Comparison of ENCODE assay signal across 9 cellular contexts in the genomic region with DNA sequence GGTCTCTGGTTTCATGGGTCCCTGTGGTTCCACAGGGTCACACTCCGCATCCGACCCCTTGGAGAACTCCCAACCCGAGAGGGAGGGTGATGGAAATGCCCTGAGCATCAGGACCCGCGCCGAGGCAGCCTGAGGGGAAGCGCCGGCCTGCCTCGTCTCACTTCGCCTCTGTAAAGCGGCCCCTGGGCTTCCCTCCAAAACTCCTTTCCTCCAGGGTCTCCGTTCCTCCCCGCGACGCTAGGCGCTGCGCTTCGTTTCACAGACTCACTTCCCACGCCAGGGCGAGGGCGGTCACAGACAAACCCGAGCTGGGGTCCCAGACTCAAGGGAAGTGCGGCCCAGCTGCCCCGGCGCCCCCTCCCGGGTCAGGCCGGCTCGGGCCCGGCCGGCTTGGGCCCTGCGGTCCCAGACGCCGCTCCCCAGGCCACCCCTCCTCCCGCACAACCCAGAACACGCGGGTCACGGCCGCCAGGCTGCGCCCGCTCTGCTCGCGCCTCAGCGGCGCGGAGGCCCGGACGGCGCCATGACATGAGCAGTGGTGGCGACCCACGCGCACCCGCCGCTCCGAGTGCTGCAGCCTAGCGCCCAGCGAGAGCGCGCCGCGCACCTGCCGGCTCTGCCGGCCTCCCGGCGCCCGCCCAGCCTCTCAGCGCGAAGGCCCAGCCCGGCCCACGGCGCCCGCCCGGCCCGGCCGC. TPM values are rescaled to one million over a fixed set of nuclear protein-coding genes. Genes with fewer than 3 reads are reported as not detected.
DNase-seq lines count a peak whose midpoint lies in the region; ATAC-seq, FAIRE-seq and TF ChIP-seq lines count a peak whose summit lies in the region.
"Had no signal": no experiment of that assay in that cellular context is flagged by ENCODE, and none has a peak within 500 bp of the region (broad histone marks: within the 10 kb centered on the region; RNA-seq: fewer than 3 reads in every experiment).

No MANE protein-coding gene starts in this region.

- H3K27ac ChIP-seq in endothelial cell of umbilical vein (ENCODE audit: insufficient read depth, low read depth, low read length) = no peak overlapping the region

- no peaks in the 10 kb centered on the region for H4K20me1 ChIP-seq in endothelial cell of umbilical vein (replicated peaks; ENCODE audit: control insufficient read depth, extremely low read depth, insufficient read depth, low read length)

- H3K36me3 Mint-ChIP-seq in naive B cell = no peaks in the 10 kb centered on the region
- H3K36me3 Mint-ChIP-seq in stimulated activated naive CD8-positive, alpha-beta T cell treated with anti-CD3 and anti-CD28 coated beads, Interleukin-15, Interleukin-2, amounts not matched to agents 100 ng/mL and 50 ng/mL, for 24 hours (ENCODE audit: low read depth) = peaks cover 33% of the 10 kb centered on the region

- peaks cover 7 to 14% of the 10 kb centered on the region in 2 experiments for H3K27me3 ChIP-seq in endothelial cell of umbilical vein (ENCODE audit: control insufficient read depth in 2 of 2, insufficient read depth in 2 of 2, low read length in 2 of 2)

- H3K79me2 ChIP-seq in endothelial cell of umbilical vein (ENCODE audit: control insufficient read depth, insufficient read depth, low read length) = no peaks in the 10 kb centered on the region

- H3K9me3 Mint-ChIP-seq in naive B cell = no peaks in the 10 kb centered on the region
- no peaks in the 10 kb centered on the region for H3K9me3 Mint-ChIP-seq in stimulated activated naive CD8-positive, alpha-beta T cell treated with anti-CD3 and anti-CD28 coated beads, Interleukin-15, Interleukin-2, amounts not matched to agents 100 ng/mL and 50 ng/mL, for 24 hours

- peak overlapping the region; percentile 24 to 99 (median 92) for H3K27ac Mint-ChIP-seq in naive B cell
- peak overlapping the region; percentile 96 for H3K27ac Mint-ChIP-seq in stimulated activated naive CD8-positive, alpha-beta T cell treated with anti-CD3 and anti-CD28 coated beads, Interleukin-15, Interleukin-2, amounts not matched to agents 100 ng/mL and 50 ng/mL, for 24 hours

- no peak overlapping the region for H3K4me2 ChIP-seq in endothelial cell of umbilical vein (ENCODE audit: insufficient read depth, low read length)

- H3K9me1 ChIP-seq in endothelial cell of umbilical vein (replicated peaks; ENCODE audit: control insufficient read depth, extremely low read depth, insufficient read depth, low read length) = no peaks in the 10 kb centered on the region

- ATAC-seq in HG02571 (IDR thresholded peaks at IDR 0.05; ENCODE audit: unreplicated experiment) = peak; percentile 44
- ATAC-seq in naive B cell (ENCODE audit: low read depth in 2 of 2) = peak; percentile 71 to 75

- H3K9ac ChIP-seq in endothelial cell of umbilical vein (replicated peaks; ENCODE audit: extremely low read depth, insufficient read depth, low read length) = no peak overlapping the region

- no peak overlapping the region for H2AFZ ChIP-seq in endothelial cell of umbilical vein (ENCODE audit: low read depth, low read length)

- FAIRE-seq in GM12892 (lab: Jason Lieb, UNC) (peak; percentile 46), endothelial cell of umbilical vein (lab: Jason Lieb, UNC) (no peak)
- FAIRE-seq: TTC549 had no signal

- dilution Hi-C loops in endothelial cell of umbilical vein (cut with MboI; ENCODE audit: extremely low pct_ligation_motif_present, low sequenced_read_pairs) = no loop called here

- intact Hi-C loops in endothelial cell of umbilical vein (cut with micrococcal nuclease) = no loop called here

- H3K4me3 ChIP-seq in NB4 (ENCODE audit: low read depth, low read length) (peak overlapping the region; percentile 71), endothelial cell of umbilical vein (replicated peaks in 1 of 3; ENCODE audit: insufficient read depth in 1 of 3, low read depth in 1 of 3, low read length in 3 of 3) (no peak overlapping the region)

- TF ChIP-seq CTCF in NB4 (IDR thresholded peaks at IDR 0.05; ENCODE audit: low read depth, low read length) (no peak), endothelial cell of umbilical vein (IDR thresholded peaks at IDR 0.05; ENCODE audit: extremely low read depth in 1 of 2, insufficient read depth in 1 of 2, low read depth in 1 of 2, low read length in 2 of 2) (no peak)

- no peaks in the 10 kb centered on the region for H3K36me3 ChIP-seq in endothelial cell of umbilical vein (ENCODE audit: control insufficient read depth in 2 of 2, extremely low read depth in 1 of 2, insufficient read depth in 2 of 2, low read length in 2 of 2)

- BruUV-seq in endothelial cell of umbilical vein (replicated peaks; lab: Mats Ljungman, UMichigan) = no TSS peak

- peaks cover 38 to 63% (median 46%) of the 10 kb centered on the region in 3 donors for H3K4me1 Mint-ChIP-seq in naive B cell
- peaks cover 61% of the 10 kb centered on the region for H3K4me1 Mint-ChIP-seq in stimulated activated naive CD8-positive, alpha-beta T cell treated with anti-CD3 and anti-CD28 coated beads, Interleukin-15, Interleukin-2, amounts not matched to agents 100 ng/mL and 50 ng/mL, for 24 hours (ENCODE audit: low read depth)

- H3K9me3 ChIP-seq in endothelial cell of umbilical vein (replicated peaks; ENCODE audit: control insufficient read depth, insufficient read depth, low read length) = no peaks in the 10 kb centered on the region

- POLR2A ChIA-PET in endothelial cell of umbilical vein (lab: Charles Lee) = no interaction called here

- TF ChIP-seq POLR2A in GM12892 (IDR thresholded peaks at IDR 0.05; ENCODE audit: low read depth, low read length) (no peak), NB4 (IDR thresholded peaks at IDR 0.05; ENCODE audit: extremely low read depth, insufficient read length) (no peak), endothelial cell of umbilical vein (IDR thresholded peaks at IDR 0.05; ENCODE audit: low read depth, low read length) (no peak)

- H3K4me1 ChIP-seq in endothelial cell of umbilical vein (ENCODE audit: control insufficient read depth, extremely low read depth, insufficient read depth, low read length) = no peaks in the 10 kb centered on the region

- CTCF ChIA-PET in endothelial cell of umbilical vein (lab: Charles Lee) = interaction anchor here (0.6 kb wide), 1 partner anchor 227 kb away, joined by 5 read pairs; no protein-coding TSS in a partner anchor

- H3K4me3 Mint-ChIP-seq in naive B cell = peak overlapping the region; percentile 70 to 96 (median 90)
- H3K4me3 Mint-ChIP-seq in stimulated activated naive CD8-positive, alpha-beta T cell treated with anti-CD3 and anti-CD28 coated beads, Interleukin-15, Interleukin-2, amounts not matched to agents 100 ng/mL and 50 ng/mL, for 24 hours = peak overlapping the region; percentile 96

- DNase-seq in GM12892 (ENCODE audit: insufficient read length) (peak; percentile 53), NB4 (ENCODE audit: low read depth) (peak; percentile 62), endothelial cell of umbilical vein (ENCODE audit: low read depth, low spot score) (no peak), naive B cell (peak; percentile 72), NCI-H187 treated with DMSO at 0.1 percent for 48 hours (lab: John Stamatoyannopoulos, UW) (no peak)
- peak; percentile 65 for DNase-seq in activated CD8-positive, alpha-beta memory T cell treated with anti-CD3 and anti-CD28 coated beads, Interleukin-2, amount 50 U/mL, for 4 hours

- H3K27me3 Mint-ChIP-seq in naive B cell = no peaks in the 10 kb centered on the region
- no peaks in the 10 kb centered on the region for H3K27me3 Mint-ChIP-seq in stimulated activated naive CD8-positive, alpha-beta T cell treated with anti-CD3 and anti-CD28 coated beads, Interleukin-15, Interleukin-2, amounts not matched to agents 100 ng/mL and 50 ng/mL, for 24 hours

TF ChIP-seq in endothelial cell of umbilical vein, 7 proteins besides CTCF, POLR2A, EP300 and RAD21:
- TF ChIP-seq JUN (IDR thresholded peaks at IDR 0.05; ENCODE audit: borderline replicate concordance, insufficient read depth, insufficient read length, low read depth) (no peak), EZH2 (IDR thresholded peaks at IDR 0.05; ENCODE audit: borderline replicate concordance, low read depth, low read length, severe bottlenecking) (peak; percentile 80)
TF ChIP-seq in endothelial cell of umbilical vein: peak in this region for 1.

RNA-seq across cellular contexts. Expression of a gene that starts 0.6 kb away (rescaled TPM):
- 48.3 TPM for polyA plus RNA-seq in GM12892 (2012; ENCODE audit: missing spikeins)
- 0.84 and 1.4 TPM in 2 replicates for total RNA-seq in endothelial cell of umbilical vein
- 0.14 TPM in 2 replicates for polyA plus RNA-seq in endothelial cell of umbilical vein
- polyA plus RNA-seq in endothelial cell of umbilical vein (2011; cell fraction: cytosol; rRNA removed) = 0.11 and 0.13 TPM in 2 replicates
- polyA plus RNA-seq in endothelial cell of umbilical vein (2011; cell fraction: nucleus; rRNA removed) = 0.14 and 0.31 TPM in 2 replicates
- 0.70 and 0.89 TPM in 2 replicates for polyA plus RNA-seq in endothelial cell of umbilical vein (2012)
- 1.6 and 3.1 TPM in 2 replicates for polyA minus RNA-seq in endothelial cell of umbilical vein
- 38.9 TPM for polyA minus RNA-seq in endothelial cell of umbilical vein (2011; cell fraction: cytosol; rRNA and poly(A)+ RNA removed)
- polyA minus RNA-seq in endothelial cell of umbilical vein (2011; cell fraction: nucleus; rRNA and poly(A)+ RNA removed) = 0.10 and 0.19 TPM in 2 replicates
- polyA plus RNA-seq in naive B cell (ENCODE audit: low read depth in 6 of 6) = 10 to 100 TPM; 10.4 to 69.3 (median 38.6) TPM

Comparison
In these comparisons a context has a peak if more than half of its experiments do, and no peak if none do; other contexts are left out.
1. DNase-seq: peak in GM12892 (single experiment), NB4 (single experiment), activated CD8-positive, alpha-beta memory T cell treated with anti-CD3 and anti-CD28 coated beads, Interleukin-2, amount 50 U/mL, for 4 hours (single experiment) and naive B cell (single experiment); none in endothelial cell of umbilical vein (single experiment) and NCI-H187 treated with DMSO at 0.1 percent for 48 hours (single experiment).
2. RNA of a gene that starts 0.6 kb away (polyA plus RNA-seq): 10.4 to 69.3 TPM in naive B cell; 0.11 to 0.89 TPM in endothelial cell of umbilical vein; every median in the first group is over 4 times any median in the second.